In the genomic region with DNA sequence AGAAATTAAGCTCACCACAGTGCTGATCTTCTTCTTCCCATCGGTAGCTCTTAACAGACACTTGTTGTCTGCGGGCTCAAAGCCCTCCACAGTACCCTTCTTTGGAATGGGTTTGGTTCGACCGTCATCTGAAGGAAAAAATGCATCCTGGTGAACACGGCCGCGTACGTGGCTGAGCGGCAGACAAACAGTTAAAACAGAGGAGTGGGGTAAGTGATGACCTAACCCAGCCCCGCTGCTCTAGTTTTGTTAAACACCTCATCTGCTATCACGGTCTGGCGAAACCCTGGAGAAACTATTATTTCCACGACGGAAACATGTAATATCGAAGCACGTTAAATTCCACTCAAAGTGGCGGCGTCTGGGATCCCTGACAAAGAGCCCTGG, we compare ENCODE assay signal across 8 cellular contexts. TPM values are rescaled to one million over a fixed set of nuclear protein-coding genes. Genes with fewer than 3 reads are reported as not detected.
DNase-seq lines count a peak whose midpoint lies in the region.

No MANE protein-coding gene starts in this region.

- H3K9me3 ChIP-seq in adipocyte (ENCODE audit: control insufficient read depth, low read length) (no peaks in the 10 kb centered on the region), subcutaneous abdominal adipose tissue (ENCODE audit: control insufficient read depth in 5 of 5, low read length in 5 of 5) (no peaks in the 10 kb centered on the region)

- H3K27me3 Mint-ChIP-seq in activated naive CD4-positive, alpha-beta T cell treated with anti-CD3 and anti-CD28 coated beads, Interleukin-2, amount 10 ng/mL, durations not matched to agents 7 days and 5 days, result no peaks in the 10 kb centered on the region
- peaks cover 0 to 5% (median 2%) of the 10 kb centered on the region in 3 donors for H3K27me3 Mint-ChIP-seq in immature natural killer cell (ENCODE audit: low read depth in 3 of 3)

- H3K36me3 Mint-ChIP-seq in activated naive CD4-positive, alpha-beta T cell treated with anti-CD3 and anti-CD28 coated beads, Interleukin-2, amount 10 ng/mL, durations not matched to agents 7 days and 5 days, result peaks cover 42% of the 10 kb centered on the region
- peaks cover 12 to 31% (median 22%) of the 10 kb centered on the region in 3 donors for H3K36me3 Mint-ChIP-seq in immature natural killer cell

- H3K36me3 ChIP-seq in adipocyte (ENCODE audit: control insufficient read depth, insufficient read depth, low read length, severe bottlenecking), result peaks cover 38% of the 10 kb centered on the region
- H3K36me3 ChIP-seq in subcutaneous abdominal adipose tissue (ENCODE audit: control insufficient read depth in 5 of 5, insufficient read depth in 5 of 5, low read length in 5 of 5), result peaks cover 31 to 40% (median 32%) of the 10 kb centered on the region in 5 donors

- peak overlapping the region; percentile 92 for H3K4me3 ChIP-seq in adipocyte (ENCODE audit: low read length)
- H3K4me3 ChIP-seq in subcutaneous abdominal adipose tissue (ENCODE audit: low read depth in 1 of 5, low read length in 5 of 5), result peak overlapping the region; percentile 91 to 96 (median 92)

- peak overlapping the region; percentile 95 for H3K27ac Mint-ChIP-seq in activated naive CD4-positive, alpha-beta T cell treated with anti-CD3 and anti-CD28 coated beads, Interleukin-2, amount 10 ng/mL, durations not matched to agents 7 days and 5 days
- H3K27ac Mint-ChIP-seq in immature natural killer cell, result peak overlapping the region; percentile 91 to 99 (median 98)

- H3K27me3 ChIP-seq in adipocyte (replicated peaks; ENCODE audit: control insufficient read depth, insufficient read depth, low read length) (no peaks in the 10 kb centered on the region), subcutaneous abdominal adipose tissue (ENCODE audit: control insufficient read depth in 5 of 5, insufficient read depth in 4 of 5, low read length in 5 of 5) (no peaks in the 10 kb centered on the region)

- H3K27ac ChIP-seq in subcutaneous abdominal adipose tissue (ENCODE audit: low read depth, low read length), result peak overlapping the region; percentile 99

- H3K9me3 Mint-ChIP-seq in activated naive CD4-positive, alpha-beta T cell treated with anti-CD3 and anti-CD28 coated beads, Interleukin-2, amount 10 ng/mL, durations not matched to agents 7 days and 5 days, result no peaks in the 10 kb centered on the region
- no peaks in the 10 kb centered on the region for H3K9me3 Mint-ChIP-seq in immature natural killer cell

- H3K9ac ChIP-seq in adipocyte (ENCODE audit: low read length), result peak overlapping the region; percentile 96
- peak overlapping the region; percentile 95 to 100 (median 99) for H3K9ac ChIP-seq in subcutaneous abdominal adipose tissue (ENCODE audit: low read length in 5 of 5)

- H3K4me3 Mint-ChIP-seq in activated naive CD4-positive, alpha-beta T cell treated with anti-CD3 and anti-CD28 coated beads, Interleukin-2, amount 10 ng/mL, durations not matched to agents 7 days and 5 days, result peak overlapping the region; percentile 95
- H3K4me3 Mint-ChIP-seq in immature natural killer cell, result peak overlapping the region; percentile 95 to 100 (median 99)

- no peak for DNase-seq in activated naive CD4-positive, alpha-beta T cell treated with anti-CD3 and anti-CD28 coated beads, Interleukin-2, amount 10 ng/mL, durations not matched to agents 7 days and 5 days
- DNase-seq in activated naive CD4-positive, alpha-beta T cell (lab: John Stamatoyannopoulos, UW), result no peak
- DNase-seq in adipocyte (ENCODE audit: low read depth) (peak; percentile 68), immature natural killer cell (no peak), NCI-H187 (lab: John Stamatoyannopoulos, UW) (no peak), MV-4-11 (lab: John Stamatoyannopoulos, UW) (no peak), mucosa of gallbladder (ENCODE audit: low spot score) (no peak)

- H3K4me1 Mint-ChIP-seq in activated naive CD4-positive, alpha-beta T cell treated with anti-CD3 and anti-CD28 coated beads, Interleukin-2, amount 10 ng/mL, durations not matched to agents 7 days and 5 days, result peaks cover 48% of the 10 kb centered on the region
- H3K4me1 Mint-ChIP-seq in immature natural killer cell, result peaks cover 34 to 51% of the 10 kb centered on the region in 2 donors

- H3K4me1 ChIP-seq in adipocyte (ENCODE audit: control insufficient read depth, insufficient read depth, low read length) (peaks cover 14% of the 10 kb centered on the region), subcutaneous abdominal adipose tissue (ENCODE audit: control insufficient read depth in 5 of 5, insufficient read depth in 5 of 5, low read length in 5 of 5) (peaks cover 3 to 24% (median 17%) of the 10 kb centered on the region in 5 donors)

- CTCF ChIA-PET in activated naive CD4-positive, alpha-beta T cell treated with anti-CD3 and anti-CD28 coated beads, Interleukin-2, amount 10 ng/mL, durations not matched to agents 7 days and 5 days (lab: Charles Lee), result interaction anchor here (0.6 to 4.0 kb wide), 6 partner anchors 67 to 1742 kb away, joined by 3 to 34 read pairs (median 4); no protein-coding TSS in a partner anchor

RNA-seq across cellular contexts. Expression of gene SRP14, which starts 0.7 kb away (rescaled TPM):
- 1,000 to 10,000 TPM in 1 of 3 donors, 100 to 1,000 TPM in 2; 744 to 1,102 (median 786) TPM for polyA plus RNA-seq in immature natural killer cell
- 186 TPM for total RNA-seq in mucosa of gallbladder
